8 cellular contexts compared by ENCODE assay signal in the genomic region with DNA sequence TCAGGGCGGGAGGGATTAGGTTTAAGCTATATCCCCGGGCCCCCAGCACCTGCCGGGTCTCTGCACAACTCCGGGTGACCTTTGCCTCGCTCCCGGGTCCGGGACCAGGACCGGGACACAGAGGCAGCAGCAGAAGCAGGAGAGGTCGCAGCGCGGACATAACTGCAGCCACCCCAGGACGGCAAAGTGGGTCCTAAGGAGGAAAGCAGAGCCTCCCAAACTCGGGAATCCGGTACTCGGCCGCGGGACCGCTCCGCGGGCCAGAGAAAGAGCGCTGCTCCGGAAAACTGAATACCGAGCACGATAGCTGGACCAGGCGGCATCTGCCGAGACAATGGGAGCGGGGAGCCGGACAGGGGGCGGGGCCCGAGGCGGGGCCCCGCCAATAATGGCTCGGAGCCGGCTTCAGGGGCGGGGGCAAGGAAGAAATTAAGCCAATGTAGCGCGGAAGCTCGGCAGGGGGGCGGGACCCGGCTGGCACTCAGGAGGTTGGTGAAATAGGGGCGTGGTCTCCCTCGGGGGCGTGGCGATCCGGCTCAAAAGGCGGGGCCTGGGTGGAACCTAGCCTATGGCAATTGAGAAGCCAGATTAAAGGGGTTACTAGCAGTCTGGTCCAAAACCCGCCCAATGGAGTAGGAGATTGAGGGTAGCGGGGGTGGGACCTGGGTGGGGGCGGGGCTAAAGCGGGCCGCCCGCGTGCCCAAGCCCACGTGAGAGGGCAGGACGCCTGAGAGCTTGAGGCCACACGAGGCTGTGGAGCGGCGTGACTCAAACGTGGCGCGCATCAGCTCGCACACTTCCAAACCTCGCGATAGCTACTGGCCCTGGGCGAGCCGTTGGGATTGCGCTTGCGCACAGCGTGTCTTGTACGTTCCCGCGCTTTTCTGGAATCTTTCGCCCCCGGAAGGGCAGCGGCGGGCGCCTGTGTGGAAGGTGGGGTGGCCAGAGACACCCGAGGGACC. TPM values are rescaled to one million over a fixed set of nuclear protein-coding genes. Genes with fewer than 3 reads are reported as not detected.
DNase-seq lines count a peak whose midpoint lies in the region; ATAC-seq and TF ChIP-seq lines count a peak whose summit lies in the region.

A gene with protein sequence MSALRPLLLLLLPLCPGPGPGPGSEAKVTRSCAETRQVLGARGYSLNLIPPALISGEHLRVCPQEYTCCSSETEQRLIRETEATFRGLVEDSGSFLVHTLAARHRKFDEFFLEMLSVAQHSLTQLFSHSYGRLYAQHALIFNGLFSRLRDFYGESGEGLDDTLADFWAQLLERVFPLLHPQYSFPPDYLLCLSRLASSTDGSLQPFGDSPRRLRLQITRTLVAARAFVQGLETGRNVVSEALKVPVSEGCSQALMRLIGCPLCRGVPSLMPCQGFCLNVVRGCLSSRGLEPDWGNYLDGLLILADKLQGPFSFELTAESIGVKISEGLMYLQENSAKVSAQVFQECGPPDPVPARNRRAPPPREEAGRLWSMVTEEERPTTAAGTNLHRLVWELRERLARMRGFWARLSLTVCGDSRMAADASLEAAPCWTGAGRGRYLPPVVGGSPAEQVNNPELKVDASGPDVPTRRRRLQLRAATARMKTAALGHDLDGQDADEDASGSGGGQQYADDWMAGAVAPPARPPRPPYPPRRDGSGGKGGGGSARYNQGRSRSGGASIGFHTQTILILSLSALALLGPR (minus strand): TSS at position 342 of the 962 bp plus-strand sequence. CDS start 182 bp downstream, at position 160.
A gene with protein sequence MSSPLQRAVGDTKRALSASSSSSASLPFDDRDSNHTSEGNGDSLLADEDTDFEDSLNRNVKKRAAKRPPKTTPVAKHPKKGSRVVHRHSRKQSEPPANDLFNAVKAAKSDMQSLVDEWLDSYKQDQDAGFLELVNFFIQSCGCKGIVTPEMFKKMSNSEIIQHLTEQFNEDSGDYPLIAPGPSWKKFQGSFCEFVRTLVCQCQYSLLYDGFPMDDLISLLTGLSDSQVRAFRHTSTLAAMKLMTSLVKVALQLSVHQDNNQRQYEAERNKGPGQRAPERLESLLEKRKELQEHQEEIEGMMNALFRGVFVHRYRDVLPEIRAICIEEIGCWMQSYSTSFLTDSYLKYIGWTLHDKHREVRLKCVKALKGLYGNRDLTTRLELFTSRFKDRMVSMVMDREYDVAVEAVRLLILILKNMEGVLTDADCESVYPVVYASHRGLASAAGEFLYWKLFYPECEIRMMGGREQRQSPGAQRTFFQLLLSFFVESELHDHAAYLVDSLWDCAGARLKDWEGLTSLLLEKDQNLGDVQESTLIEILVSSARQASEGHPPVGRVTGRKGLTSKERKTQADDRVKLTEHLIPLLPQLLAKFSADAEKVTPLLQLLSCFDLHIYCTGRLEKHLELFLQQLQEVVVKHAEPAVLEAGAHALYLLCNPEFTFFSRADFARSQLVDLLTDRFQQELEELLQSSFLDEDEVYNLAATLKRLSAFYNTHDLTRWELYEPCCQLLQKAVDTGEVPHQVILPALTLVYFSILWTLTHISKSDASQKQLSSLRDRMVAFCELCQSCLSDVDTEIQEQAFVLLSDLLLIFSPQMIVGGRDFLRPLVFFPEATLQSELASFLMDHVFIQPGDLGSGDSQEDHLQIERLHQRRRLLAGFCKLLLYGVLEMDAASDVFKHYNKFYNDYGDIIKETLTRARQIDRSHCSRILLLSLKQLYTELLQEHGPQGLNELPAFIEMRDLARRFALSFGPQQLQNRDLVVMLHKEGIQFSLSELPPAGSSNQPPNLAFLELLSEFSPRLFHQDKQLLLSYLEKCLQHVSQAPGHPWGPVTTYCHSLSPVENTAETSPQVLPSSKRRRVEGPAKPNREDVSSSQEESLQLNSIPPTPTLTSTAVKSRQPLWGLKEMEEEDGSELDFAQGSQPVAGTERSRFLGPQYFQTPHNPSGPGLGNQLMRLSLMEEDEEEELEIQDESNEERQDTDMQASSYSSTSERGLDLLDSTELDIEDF (plus strand): TSS at position 879 of the 962 bp plus-strand sequence. CDS start 2,639 bp downstream, outside the sequence.

- WGBS in IMR-90 (ENCODE audit: extremely low coverage in 2 of 2, insufficient read length in 1 of 2), 2 experiments: 3% methylated on average over 60 of the region's 78 CpGs; no CpG with 5 or more reads in 1 of the 2 experiments

- TF ChIP-seq RAD21 in IMR-90 (IDR thresholded peaks at IDR 0.05; ENCODE audit: low read length): no peak

- CTCF ChIA-PET in IMR-90 (lab: Yijun Ruan, JAX): interaction anchor here (1.3 kb wide), 1 partner anchor 9 kb away, joined by 5 read pairs; the partner anchor contains the start of gene GAL3ST4

- H3K23ac ChIP-seq in IMR-90 (ENCODE audit: low read depth, low read length): peak within 1 kb of the TSS; percentile 76; the same call in 1 of the 2 replicates

- H4K5ac ChIP-seq in IMR-90 (ENCODE audit: low read depth, low read length): no peak within 1 kb of the TSS

- H3K27ac ChIP-seq in IMR-90 (ENCODE audit: insufficient read depth, low read length) (peak within 1 kb of the TSS; percentile 21; the same call in 1 of the 2 replicates), muscle layer of colon (ENCODE audit: low read depth, low read length) (peak within 1 kb of the TSS; percentile 53)

- TF ChIP-seq CTCF in IMR-90 (conservative IDR thresholded peaks at IDR 0.05; ENCODE audit: low read depth, low read length): no peak

- peak within 1 kb of the TSS; percentile 12; the same call in 1 of the 2 replicates for H4K91ac ChIP-seq in IMR-90 (ENCODE audit: insufficient read depth, low read depth, low read length)

- peaks cover 5% of the 10 kb centered on the region for H3K4me1 ChIP-seq in IMR-90 (ENCODE audit: control insufficient read depth, insufficient read depth, low read length)
- no peaks in the 10 kb centered on the region for H3K4me1 ChIP-seq in muscle layer of colon (ENCODE audit: insufficient read depth, low read length)

- no peak within 1 kb of the TSS for H3K18ac ChIP-seq in IMR-90 (ENCODE audit: low read depth, low read length)

- H3K56ac ChIP-seq in IMR-90 (ENCODE audit: extremely low read depth, insufficient read depth, low read length): peak within 1 kb of the TSS; percentile 74; the same call in 1 of the 2 replicates

- POLR2A ChIA-PET in IMR-90 (lab: Charles Lee; ENCODE audit: unreplicated experiment): interaction anchor here (0.5 to 0.9 kb wide), 2 partner anchors 9 to 650 kb away, joined by 4 to 7 read pairs; partner anchors contain the start of genes EPHB4 and GAL3ST4

- no peak within 1 kb of the TSS for H2BK20ac ChIP-seq in IMR-90 (ENCODE audit: low read depth, low read length)

- ATAC-seq in GM21529 (IDR thresholded peaks at IDR 0.05; ENCODE audit: unreplicated experiment) (peak; percentile 88), IMR-90 (ENCODE audit: low read depth) (peak; percentile 99), esophagus mucosa (peak; percentile 94)

- H3K4me2 ChIP-seq in IMR-90 (ENCODE audit: low read depth, low read length): peak within 1 kb of the TSS; percentile 61

- peak within 1 kb of the TSS; percentile 68 for H3K9ac ChIP-seq in IMR-90 (ENCODE audit: low read depth, low read length)
- no peak within 1 kb of the TSS for H3K9ac ChIP-seq in muscle layer of colon (ENCODE audit: low read length)

- no peak within 1 kb of the TSS for H2BK120ac ChIP-seq in IMR-90 (ENCODE audit: low read depth, low read length)

- no peak within 1 kb of the TSS for H2BK15ac ChIP-seq in IMR-90 (ENCODE audit: low read depth, low read length)

- H3K4ac ChIP-seq in IMR-90 (ENCODE audit: low read depth, low read length): peak within 1 kb of the TSS; percentile 64

- H3K4me3 ChIP-seq in IMR-90 (ENCODE audit: insufficient read depth, low read depth, low read length): peak within 1 kb of the TSS; percentile 69
- peak within 1 kb of the TSS; percentile 56 to 70 for H3K4me3 ChIP-seq in muscle layer of colon (ENCODE audit: low read depth in 1 of 2, low read length in 2 of 2)

- in situ Hi-C loops in IMR-90 (cut with MboI; ENCODE audit: low sequenced_read_pairs): no loop called here

- H3K9me3 ChIP-seq in IMR-90 (ENCODE audit: control insufficient read depth, insufficient read depth, low read length): no peaks in the 10 kb centered on the region
- H3K9me3 ChIP-seq in muscle layer of colon (ENCODE audit: low read length): no peaks in the 10 kb centered on the region

- H3K36me3 ChIP-seq in IMR-90 (ENCODE audit: control insufficient read depth, insufficient read depth, low read length): peaks cover 10% of the 10 kb centered on the region
- H3K36me3 ChIP-seq in muscle layer of colon (ENCODE audit: insufficient read depth, low read length): no peaks in the 10 kb centered on the region

- peak within 1 kb of the TSS; percentile 96 for H2AFZ ChIP-seq in IMR-90 (replicated peaks; ENCODE audit: low read length, poor library complexity)

- peaks cover 16 to 22% of the 10 kb centered on the region in 2 experiments for H3K79me1 ChIP-seq in IMR-90 (ENCODE audit: low read depth in 1 of 2, low read length in 2 of 2)

- dilution Hi-C loops in IMR-90 (cut with HindIII; ENCODE audit: low sequenced_read_pairs, unreplicated experiment): no loop called here

- H2BK5ac ChIP-seq in IMR-90 (ENCODE audit: low read depth, low read length, poor library complexity, severe bottlenecking): no peak within 1 kb of the TSS

- BruUV-seq in IMR-90 (replicated peaks; lab: Mats Ljungman, UMichigan): no TSS peak

- H3K27me3 ChIP-seq in IMR-90 (ENCODE audit: control insufficient read depth, insufficient read depth, low read length) (no peaks in the 10 kb centered on the region), muscle layer of colon (ENCODE audit: control insufficient read depth in 1 of 2, insufficient read depth in 2 of 2, low read length in 2 of 2) (no peaks in the 10 kb centered on the region)

- H2AK9ac ChIP-seq in IMR-90 (replicated peaks; ENCODE audit: low read depth, low read length, poor library complexity): peak within 1 kb of the TSS; percentile 88

- H4K20me1 ChIP-seq in IMR-90 (ENCODE audit: insufficient read depth, low read length): no peaks in the 10 kb centered on the region

- peak within 1 kb of the TSS; percentile 63 to 66 for H4K8ac ChIP-seq in IMR-90 (ENCODE audit: low read depth in 2 of 2, low read length in 2 of 2)

- H3K9me1 ChIP-seq in IMR-90 (ENCODE audit: insufficient read depth, low read length): 0 out of 2 replicates have a peak, but pooled peaks cover 2% of the 10 kb centered on the region

- DNase-seq in DMS114 treated with DMSO at 0.1 percent for 48 hours (lab: John Stamatoyannopoulos, UW; ENCODE audit: unreplicated experiment): peak; percentile 93
- peak; percentile 95 for DNase-seq in IMR-90
- peak; percentile 100 for DNase-seq in OCI-M1 (lab: John Stamatoyannopoulos, UW)
- DNase-seq in activated T-cell treated with anti-CD3 and anti-CD28 coated beads for 4 hours: peak; percentile 98
- peak; percentile 100 for DNase-seq in stimulated activated CD8-positive, alpha-beta memory T cell treated with anti-CD3 and anti-CD28 coated beads, Interleukin-4, amount 100 ng/mL, for 48 hours

- intact Hi-C loops in IMR-90 (cut with micrococcal nuclease): no loop called here

- TF ChIP-seq POLR2A in IMR-90 (IDR thresholded peaks at IDR 0.05; ENCODE audit: low read depth, low read length): no peak

- H3K14ac ChIP-seq in IMR-90 (replicated peaks; ENCODE audit: low read depth, low read length): peak within 1 kb of the TSS; percentile 69

- peak within 1 kb of the TSS; percentile 4; the same call in 1 of the 2 replicates for H2AK5ac ChIP-seq in IMR-90 (ENCODE audit: low read depth, low read length)

RNA-seq across cellular contexts. Expression of the first gene that starts in this region (rescaled TPM):
- total RNA-seq in IMR-90 (2012; rRNA removed) (1.4 and 1.8 TPM in 2 replicates), esophagus mucosa (0.20 TPM)
- 5.7 and 6.0 TPM in 2 replicates for polyA plus RNA-seq in IMR-90 (2012; rRNA removed)
- polyA plus RNA-seq in IMR-90 (2012; cell fraction: cytosol; rRNA removed): 2.1 and 2.2 TPM in 2 replicates
- polyA plus RNA-seq in IMR-90 (2012; cell fraction: nucleus; rRNA removed; ENCODE audit: low replicate concordance): 27.1 and 61.9 TPM in 2 replicates

RNA-seq across cellular contexts. Expression of the second gene that starts in this region (rescaled TPM):
- total RNA-seq in IMR-90 (2012; rRNA removed) (0.28 and 0.36 TPM in 2 replicates), esophagus mucosa (0.48 TPM)
- 0.47 and 0.65 TPM in 2 replicates for polyA plus RNA-seq in IMR-90 (2012; rRNA removed)
- 0.11 and 0.18 TPM in 2 replicates for polyA plus RNA-seq in IMR-90 (2012; cell fraction: cytosol; rRNA removed)
- polyA plus RNA-seq in IMR-90 (2012; cell fraction: nucleus; rRNA removed; ENCODE audit: low replicate concordance): 1.4 and 1.9 TPM in 2 replicates

Comparison
In these comparisons a context has a peak if more than half of its experiments do, and no peak if none do; other contexts are left out.
1. Peak in every context shown above with its lines: DNase-seq, ATAC-seq, H3K4me3 ChIP-seq and H3K27ac ChIP-seq.
2. Peak in ATAC-seq in esophagus mucosa; RNA of the genes that start here not detected or under 1 TPM.